In genomic region chr10:67976292-67977245, GRCh38 we compare ENCODE assay signal across 10 cellular contexts.
DNase-seq lines count a peak whose midpoint lies in the region; ATAC-seq, FAIRE-seq and TF ChIP-seq lines count a peak whose summit lies in the region.
"Had no signal": no experiment of that assay in that cellular context is flagged by ENCODE, and none has a peak within 500 bp of the region (broad histone marks: within the 10 kb centered on the region; RNA-seq: fewer than 3 reads in every experiment).

No MANE protein-coding gene starts in this region.

- 61 to 72% methylated on average over 3 of the region's 3 CpGs for WGBS in heart right ventricle, 2 donors

- H3K36me3 Mint-ChIP-seq in GM23338 (ENCODE audit: low read depth) = peaks cover 58% of the 10 kb centered on the region

- H3K36me3 ChIP-seq in GM23338 (ENCODE audit: insufficient read depth) (peaks cover 4% of the 10 kb centered on the region; the same call in 1 of the 2 replicates), heart right ventricle (peaks cover 0 to 96% (median 45%) of the 10 kb centered on the region in 9 donors)

- H2AFZ ChIP-seq in GM23338 = no peak overlapping the region

- peak overlapping the region; percentile 57 for H3K4me2 ChIP-seq in GM23338

- FAIRE-seq in HTR-8/SVneo (lab: Jason Lieb, UNC) = no peak

- H3F3A ChIP-seq in GM23338 (replicated peaks; ENCODE audit: low read depth) = peaks cover 7% of the 10 kb centered on the region; the same call in 1 of the 2 replicates

- intact Hi-C loops in heart right ventricle (cut with DNase I) = no loop called here

- DNase-seq in GM23338 (ENCODE audit: low spot score) (peak; percentile 59), RPMI8226 (peak; percentile 67), heart right ventricle (peak; percentile 69 to 78), pons (ENCODE audit: low spot score) (peak; percentile 17), NCI-H1694 treated with DMSO at 0.1 percent for 48 hours (lab: John Stamatoyannopoulos, UW) (no peak), HTR-8/SVneo (ENCODE audit: insufficient read length, low spot score) (no peak), NOMO-1 treated with DMSO at 0.1 percent for 48 hours (lab: John Stamatoyannopoulos, UW; ENCODE audit: unreplicated experiment) (no peak)
- no peak for DNase-seq in activated CD4-positive, alpha-beta T cell treated with anti-CD3 and anti-CD28 coated beads, Interleukin-2, amount 50 U/mL, for 48 hours
- DNase-seq: GF-D8, NCI-H1694 had no signal

- peak overlapping the region; percentile 18; the same call in 1 of the 3 replicates for H3K4me3 Mint-ChIP-seq in GM23338

- no peaks in the 10 kb centered on the region for H3K27me3 ChIP-seq in GM23338 (ENCODE audit: insufficient read depth)
- H3K27me3 ChIP-seq in heart right ventricle = no peaks in the 10 kb centered on the region

- peaks cover 20% of the 10 kb centered on the region for H3K4me1 Mint-ChIP-seq in GM23338

- ATAC-seq in GM23338 (peak; percentile 95), heart right ventricle (peak; percentile 86 to 99 (median 92))

- H3K4me3 ChIP-seq in GM23338 (peak overlapping the region; percentile 25; the same call in 1 of the 2 replicates), heart right ventricle (no peak overlapping the region)

- no peaks in the 10 kb centered on the region for H3K79me2 ChIP-seq in GM23338 (replicated peaks; ENCODE audit: insufficient read depth)

- TF ChIP-seq CTCF in GM23338 (conservative IDR thresholded peaks at IDR 0.05; ENCODE audit: low read depth in 2 of 2) (no peak), heart right ventricle (IDR thresholded peaks at IDR 0.05) (no peak)

- H3K27ac Mint-ChIP-seq in GM23338 = peak overlapping the region; percentile 81

- no peaks in the 10 kb centered on the region for H4K20me1 ChIP-seq in GM23338 (replicated peaks; ENCODE audit: insufficient read depth)

- peaks cover 13% of the 10 kb centered on the region; the same call in 2 of the 3 replicates for H3K9me3 Mint-ChIP-seq in GM23338

- no peaks in the 10 kb centered on the region for H3K9me2 ChIP-seq in GM23338 (ENCODE audit: insufficient read depth)

- no peaks in the 10 kb centered on the region for H3K27me3 Mint-ChIP-seq in GM23338 (ENCODE audit: insufficient read depth, low read depth, poor library complexity)

- H3K9me3 ChIP-seq in heart right ventricle = peaks cover 0 to 8% (median 4%) of the 10 kb centered on the region in 11 donors

- H3K27ac ChIP-seq in GM23338 (ENCODE audit: low read depth) = peak overlapping the region; percentile 67
- H3K27ac ChIP-seq in heart right ventricle = peak overlapping the region in 4 of 10 donors; percentile 26 to 50 (median 45)

- H3K4me1 ChIP-seq in GM23338 (ENCODE audit: insufficient read depth) (peaks cover 27% of the 10 kb centered on the region), heart right ventricle (peaks cover 0 to 22% (median 12%) of the 10 kb centered on the region in 9 donors)

TF ChIP-seq in GM23338, 12 proteins besides CTCF, POLR2A, EP300 and RAD21:
- no peak for TF ChIP-seq NANOG (IDR thresholded peaks at IDR 0.05; ENCODE audit: borderline replicate concordance)
- TF ChIP-seq, protein P1, sequence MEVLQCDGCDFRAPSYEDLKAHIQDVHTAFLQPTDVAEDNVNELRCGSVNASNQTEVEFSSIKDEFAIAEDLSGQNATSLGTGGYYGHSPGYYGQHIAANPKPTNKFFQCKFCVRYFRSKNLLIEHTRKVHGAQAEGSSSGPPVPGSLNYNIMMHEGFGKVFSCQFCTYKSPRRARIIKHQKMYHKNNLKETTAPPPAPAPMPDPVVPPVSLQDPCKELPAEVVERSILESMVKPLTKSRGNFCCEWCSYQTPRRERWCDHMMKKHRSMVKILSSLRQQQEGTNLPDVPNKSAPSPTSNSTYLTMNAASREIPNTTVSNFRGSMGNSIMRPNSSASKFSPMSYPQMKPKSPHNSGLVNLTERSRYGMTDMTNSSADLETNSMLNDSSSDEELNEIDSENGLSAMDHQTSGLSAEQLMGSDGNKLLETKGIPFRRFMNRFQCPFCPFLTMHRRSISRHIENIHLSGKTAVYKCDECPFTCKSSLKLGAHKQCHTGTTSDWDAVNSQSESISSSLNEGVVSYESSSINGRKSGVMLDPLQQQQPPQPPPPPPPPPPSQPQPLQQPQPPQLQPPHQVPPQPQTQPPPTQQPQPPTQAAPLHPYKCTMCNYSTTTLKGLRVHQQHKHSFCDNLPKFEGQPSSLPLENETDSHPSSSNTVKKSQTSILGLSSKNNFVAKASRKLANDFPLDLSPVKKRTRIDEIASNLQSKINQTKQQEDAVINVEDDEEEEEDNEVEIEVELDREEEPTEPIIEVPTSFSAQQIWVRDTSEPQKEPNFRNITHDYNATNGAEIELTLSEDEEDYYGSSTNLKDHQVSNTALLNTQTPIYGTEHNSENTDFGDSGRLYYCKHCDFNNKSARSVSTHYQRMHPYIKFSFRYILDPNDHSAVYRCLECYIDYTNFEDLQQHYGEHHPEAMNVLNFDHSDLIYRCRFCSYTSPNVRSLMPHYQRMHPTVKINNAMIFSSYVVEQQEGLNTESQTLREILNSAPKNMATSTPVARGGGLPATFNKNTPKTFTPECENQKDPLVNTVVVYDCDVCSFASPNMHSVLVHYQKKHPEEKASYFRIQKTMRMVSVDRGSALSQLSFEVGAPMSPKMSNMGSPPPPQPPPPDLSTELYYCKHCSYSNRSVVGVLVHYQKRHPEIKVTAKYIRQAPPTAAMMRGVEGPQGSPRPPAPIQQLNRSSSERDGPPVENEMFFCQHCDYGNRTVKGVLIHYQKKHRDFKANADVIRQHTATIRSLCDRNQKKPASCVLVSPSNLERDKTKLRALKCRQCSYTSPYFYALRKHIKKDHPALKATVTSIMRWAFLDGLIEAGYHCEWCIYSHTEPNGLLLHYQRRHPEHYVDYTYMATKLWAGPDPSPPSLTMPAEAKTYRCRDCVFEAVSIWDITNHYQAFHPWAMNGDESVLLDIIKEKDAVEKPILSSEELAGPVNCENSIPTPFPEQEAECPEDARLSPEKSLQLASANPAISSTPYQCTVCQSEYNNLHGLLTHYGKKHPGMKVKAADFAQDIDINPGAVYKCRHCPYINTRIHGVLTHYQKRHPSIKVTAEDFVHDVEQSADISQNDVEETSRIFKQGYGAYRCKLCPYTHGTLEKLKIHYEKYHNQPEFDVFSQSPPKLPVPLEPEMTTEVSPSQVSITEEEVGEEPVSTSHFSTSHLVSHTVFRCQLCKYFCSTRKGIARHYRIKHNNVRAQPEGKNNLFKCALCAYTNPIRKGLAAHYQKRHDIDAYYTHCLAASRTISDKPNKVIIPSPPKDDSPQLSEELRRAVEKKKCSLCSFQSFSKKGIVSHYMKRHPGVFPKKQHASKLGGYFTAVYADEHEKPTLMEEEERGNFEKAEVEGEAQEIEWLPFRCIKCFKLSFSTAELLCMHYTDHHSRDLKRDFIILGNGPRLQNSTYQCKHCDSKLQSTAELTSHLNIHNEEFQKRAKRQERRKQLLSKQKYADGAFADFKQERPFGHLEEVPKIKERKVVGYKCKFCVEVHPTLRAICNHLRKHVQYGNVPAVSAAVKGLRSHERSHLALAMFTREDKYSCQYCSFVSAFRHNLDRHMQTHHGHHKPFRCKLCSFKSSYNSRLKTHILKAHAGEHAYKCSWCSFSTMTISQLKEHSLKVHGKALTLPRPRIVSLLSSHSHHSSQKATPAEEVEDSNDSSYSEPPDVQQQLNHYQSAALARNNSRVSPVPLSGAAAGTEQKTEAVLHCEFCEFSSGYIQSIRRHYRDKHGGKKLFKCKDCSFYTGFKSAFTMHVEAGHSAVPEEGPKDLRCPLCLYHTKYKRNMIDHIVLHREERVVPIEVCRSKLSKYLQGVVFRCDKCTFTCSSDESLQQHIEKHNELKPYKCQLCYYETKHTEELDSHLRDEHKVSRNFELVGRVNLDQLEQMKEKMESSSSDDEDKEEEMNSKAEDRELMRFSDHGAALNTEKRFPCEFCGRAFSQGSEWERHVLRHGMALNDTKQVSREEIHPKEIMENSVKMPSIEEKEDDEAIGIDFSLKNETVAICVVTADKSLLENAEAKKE (CRISPR knock-in tag; IDR thresholded peaks at IDR 0.05) = peak; percentile 71; the same call in 1 of the 2 replicates
TF ChIP-seq in GM23338: peak in this region for 1.

Comparison
In these comparisons a context has a peak if more than half of its experiments do, and no peak if none do; other contexts are left out.
1. DNase-seq: peak in GM23338 (single experiment), RPMI8226 (single experiment), heart right ventricle (2 of 2) and pons (single experiment); none in activated CD4-positive, alpha-beta T cell treated with anti-CD3 and anti-CD28 coated beads, Interleukin-2, amount 50 U/mL, for 48 hours (0 of 2), NCI-H1694 treated with DMSO at 0.1 percent for 48 hours (single experiment), HTR-8/SVneo (single experiment) and NOMO-1 treated with DMSO at 0.1 percent for 48 hours (single experiment).